9 cellular contexts compared by ENCODE assay signal in genomic region chr9:27572036-27572435, GRCh38. TPM values are rescaled to one million over a fixed set of nuclear protein-coding genes. Genes with fewer than 3 reads are reported as not detected.
DNase-seq lines count a peak whose midpoint lies in the region; ATAC-seq and TF ChIP-seq lines count a peak whose summit lies in the region.
"Had no signal": no experiment of that assay in that cellular context is flagged by ENCODE, and none has a peak within 500 bp of the region (broad histone marks: within the 10 kb centered on the region; RNA-seq: fewer than 3 reads in every experiment).

No MANE protein-coding gene starts in this region.

- no peaks in the 10 kb centered on the region for H4K20me1 ChIP-seq in OCI-LY3 (ENCODE audit: insufficient read depth, low read length)

- H3K4me1 Mint-ChIP-seq in CD4-positive, CD25-positive, alpha-beta regulatory T cell: peaks cover 5 to 42% (median 24%) of the 10 kb centered on the region in 4 donors
- peaks cover 23% of the 10 kb centered on the region for H3K4me1 Mint-ChIP-seq in endodermal cell

- H3K27ac Mint-ChIP-seq in CD4-positive, CD25-positive, alpha-beta regulatory T cell: peak overlapping the region; percentile 94 to 99 (median 96)
- H3K27ac Mint-ChIP-seq in endodermal cell: peak overlapping the region; percentile 99

- ATAC-seq in CD4-positive, CD25-positive, alpha-beta regulatory T cell (ENCODE audit: low read depth in 2 of 2): no peak
- ATAC-seq in GM18498 (IDR thresholded peaks at IDR 0.05; ENCODE audit: unreplicated experiment) (no peak), HG03159 (IDR thresholded peaks at IDR 0.05; ENCODE audit: unreplicated experiment) (no peak), HG03432 (IDR thresholded peaks at IDR 0.05; ENCODE audit: unreplicated experiment) (no peak)

- no peak for DNase-seq in CD4-positive, CD25-positive, alpha-beta regulatory T cell
- no peak for DNase-seq in endodermal cell
- DNase-seq in dedifferentiated amniotic fluid mesenchymal stem cell (ENCODE audit: extremely low spot score): no peak

- H3K36me3 ChIP-seq in CD4-positive, CD25-positive, alpha-beta regulatory T cell (ENCODE audit: control insufficient read depth, insufficient read depth, low read length): peaks cover 2% of the 10 kb centered on the region
- no peaks in the 10 kb centered on the region for H3K36me3 ChIP-seq in OCI-LY3 (replicated peaks; ENCODE audit: low read depth, low read length)
- H3K36me3 ChIP-seq in endodermal cell (ENCODE audit: control insufficient read depth, insufficient read depth, low read length): no peaks in the 10 kb centered on the region
- H3K36me3 ChIP-seq in neutrophil: peaks cover under 1% of the 10 kb centered on the region

- H3K9ac ChIP-seq in OCI-LY3 (ENCODE audit: low read length) (peak overlapping the region; percentile 76), endodermal cell (ENCODE audit: extremely low read depth, low read length, poor library complexity, severe bottlenecking) (no peak overlapping the region)

- H3K27me3 Mint-ChIP-seq in CD4-positive, CD25-positive, alpha-beta regulatory T cell: peaks cover 17% of the 10 kb centered on the region
- peaks cover 5% of the 10 kb centered on the region for H3K27me3 Mint-ChIP-seq in endodermal cell (ENCODE audit: insufficient read depth)

- peaks cover 4% of the 10 kb centered on the region for H3K36me3 Mint-ChIP-seq in CD4-positive, CD25-positive, alpha-beta regulatory T cell
- no peaks in the 10 kb centered on the region for H3K36me3 Mint-ChIP-seq in endodermal cell (ENCODE audit: low read depth)

- peaks cover 16% of the 10 kb centered on the region for H3K79me2 ChIP-seq in OCI-LY3 (ENCODE audit: low read length)

- H3K9me3 Mint-ChIP-seq in CD4-positive, CD25-positive, alpha-beta regulatory T cell: peaks cover 0 to 2% (median 0%) of the 10 kb centered on the region in 7 donors
- peaks cover 2% of the 10 kb centered on the region for H3K9me3 Mint-ChIP-seq in endodermal cell

- peak overlapping the region; percentile 89 for H3K4me2 ChIP-seq in OCI-LY3 (ENCODE audit: low read length)

- no peak for TF ChIP-seq CTCF in OCI-LY3 (IDR thresholded peaks at IDR 0.05; ENCODE audit: low read depth, low read length)
- TF ChIP-seq CTCF in endodermal cell (conservative IDR thresholded peaks at IDR 0.05): no peak
- TF ChIP-seq CTCF in neutrophil (IDR thresholded peaks at IDR 0.05): no peak

- 71% methylated on average over 4 of the region's 4 CpGs; no CpG with 5 or more reads in 1 of the 2 experiments for WGBS in endodermal cell (ENCODE audit: insufficient coverage in 1 of 2, insufficient read length in 1 of 2), 2 experiments

- H3K4me3 ChIP-seq in CD4-positive, CD25-positive, alpha-beta regulatory T cell (ENCODE audit: low read depth, low read length): peak overlapping the region; percentile 86
- H3K4me3 ChIP-seq in OCI-LY3 (ENCODE audit: low read length) (peak overlapping the region; percentile 97), endodermal cell (ENCODE audit: low read length) (peak overlapping the region; percentile 96), neutrophil (ENCODE audit: low read depth in 1 of 2, low read length in 1 of 2) (peak overlapping the region; percentile 74 to 78)

- H3K4me3 Mint-ChIP-seq in CD4-positive, CD25-positive, alpha-beta regulatory T cell: peak overlapping the region; percentile 90 to 99 (median 96)
- H3K4me3 Mint-ChIP-seq in endodermal cell: peak overlapping the region; percentile 88

- peaks cover 6% of the 10 kb centered on the region for H3K4me1 ChIP-seq in CD4-positive, CD25-positive, alpha-beta regulatory T cell (ENCODE audit: control insufficient read depth, insufficient read depth, low read length, poor library complexity, severe bottlenecking)
- H3K4me1 ChIP-seq in OCI-LY3 (ENCODE audit: low read length) (peaks cover 14% of the 10 kb centered on the region), endodermal cell (ENCODE audit: control insufficient read depth, insufficient read depth, low read length) (no peaks in the 10 kb centered on the region), neutrophil (ENCODE audit: control insufficient read depth in 1 of 2, insufficient read depth in 1 of 2, low read depth in 1 of 2, low read length in 1 of 2) (peaks cover 26 to 27% of the 10 kb centered on the region in 2 experiments)

- H3K9me3 ChIP-seq in CD4-positive, CD25-positive, alpha-beta regulatory T cell (ENCODE audit: control insufficient read depth in 2 of 2, low read length in 2 of 2): no peaks in the 10 kb centered on the region
- H3K9me3 ChIP-seq in OCI-LY3 (ENCODE audit: insufficient read depth, low read length) (no peaks in the 10 kb centered on the region), endodermal cell (ENCODE audit: control insufficient read depth, low read length) (no peaks in the 10 kb centered on the region), neutrophil (no peaks in the 10 kb centered on the region)

- H3K27me3 ChIP-seq in CD4-positive, CD25-positive, alpha-beta regulatory T cell (ENCODE audit: control insufficient read depth, insufficient read depth, low read length): no peaks in the 10 kb centered on the region
- H3K27me3 ChIP-seq in OCI-LY3 (ENCODE audit: low read depth, low read length) (no peaks in the 10 kb centered on the region), endodermal cell (ENCODE audit: control insufficient read depth, insufficient read depth, low read length, poor library complexity, severe bottlenecking) (no peaks in the 10 kb centered on the region), neutrophil (no peaks in the 10 kb centered on the region)

- no peak overlapping the region for H2AFZ ChIP-seq in OCI-LY3 (ENCODE audit: low read depth, low read length)

- peak overlapping the region; percentile 98 for H3K27ac ChIP-seq in CD4-positive, CD25-positive, alpha-beta regulatory T cell (ENCODE audit: insufficient read depth, low read length, poor library complexity, severe bottlenecking)
- H3K27ac ChIP-seq in OCI-LY3 (ENCODE audit: low read length) (no peak overlapping the region), endodermal cell (ENCODE audit: low read depth, low read length) (no peak overlapping the region), neutrophil (peak overlapping the region; percentile 99)

RNA-seq across cellular contexts. Expression of gene C9orf72, which starts 1.2 kb away (rescaled TPM):
- 19.9 TPM for total RNA-seq in CD4-positive, CD25-positive, alpha-beta regulatory T cell
- 1 to 10 TPM; 5.9 to 9.3 (median 8.7) TPM for polyA plus RNA-seq in CD4-positive, CD25-positive, alpha-beta regulatory T cell
- total RNA-seq in endodermal cell: 10 to 100 TPM; 19.4 to 26.4 TPM
- 30.0 TPM for polyA plus RNA-seq in endodermal cell (2013, experiment 1 of 2)
- polyA plus RNA-seq in endodermal cell (2013, experiment 2 of 2): 27.4 TPM

RNA-seq across cellular contexts. Expression of gene MOB3B, which starts 42.4 kb away (rescaled TPM):
- total RNA-seq in CD4-positive, CD25-positive, alpha-beta regulatory T cell: 0.12 TPM
- polyA plus RNA-seq in CD4-positive, CD25-positive, alpha-beta regulatory T cell: under 1 TPM in 2 of 4 donors, not detected in 2; 0.02 to 0.11 TPM
- total RNA-seq in endodermal cell: 1 to 10 TPM; 5.6 to 6.2 TPM
- polyA plus RNA-seq in endodermal cell (2013, experiment 1 of 2): 5.8 TPM
- polyA plus RNA-seq in endodermal cell (2013, experiment 2 of 2): 6.0 TPM
- total RNA-seq: myocyte had no signal

RNA-seq across cellular contexts. Expression of gene IFNK, which starts 47.9 kb away (rescaled TPM):
- not detected for total RNA-seq in CD4-positive, CD25-positive, alpha-beta regulatory T cell
- not detected for polyA plus RNA-seq in CD4-positive, CD25-positive, alpha-beta regulatory T cell
- total RNA-seq in endodermal cell: not detected
- not detected for polyA plus RNA-seq in endodermal cell (2013, experiment 1 of 2)
- not detected for polyA plus RNA-seq in endodermal cell (2013, experiment 2 of 2)
- total RNA-seq: myocyte had no signal

Comparison
In these comparisons a context has a peak if more than half of its experiments do, and no peak if none do; other contexts are left out.
1. H3K27ac ChIP-seq: peak in CD4-positive, CD25-positive, alpha-beta regulatory T cell (single experiment) and neutrophil (single experiment); none in OCI-LY3 (single experiment) and endodermal cell (single experiment).
2. Peak in every context shown above with its lines, with median percentiles within 50 percentile points of each other: H3K4me3 ChIP-seq.